12 cellular contexts compared by ENCODE assay signal in the genomic region with DNA sequence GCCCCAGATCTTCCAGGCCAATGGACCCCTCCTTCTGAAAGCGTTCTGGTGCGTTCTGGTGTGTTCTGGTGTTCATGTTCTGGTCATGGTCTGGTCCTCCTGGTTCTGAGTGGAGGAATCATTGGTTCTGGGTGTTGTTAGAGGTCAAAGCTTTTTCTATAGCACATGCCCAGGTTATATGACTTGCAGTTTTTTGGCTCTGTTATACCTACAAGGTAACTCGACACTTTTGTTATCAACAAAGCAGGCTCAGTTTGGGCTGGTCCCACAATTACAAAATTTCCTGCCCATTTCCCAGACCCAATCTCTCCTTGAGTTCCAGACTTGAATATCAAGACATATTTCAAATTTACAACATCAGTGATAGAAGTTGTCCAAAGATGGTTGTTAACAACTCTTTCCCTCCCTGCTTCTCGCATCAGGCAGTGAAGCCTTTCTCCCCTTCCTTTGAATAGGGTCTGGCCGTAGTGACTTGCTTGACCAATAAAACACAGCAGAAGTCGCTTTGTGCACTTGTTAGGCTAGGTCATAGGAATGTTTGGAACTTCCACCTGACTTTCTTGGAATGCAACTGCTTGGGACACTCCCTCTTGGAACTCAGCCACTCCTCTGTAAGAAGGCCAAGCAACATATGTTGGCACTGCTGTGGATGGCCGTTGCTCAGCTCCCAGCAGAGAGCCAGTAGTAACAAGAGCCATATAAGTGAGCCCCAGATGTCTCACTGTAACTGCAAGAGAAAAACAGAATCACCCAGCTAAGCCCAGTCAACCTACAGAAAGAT.
DNase-seq lines count a peak whose midpoint lies in the region; ATAC-seq and TF ChIP-seq lines count a peak whose summit lies in the region.
"Had no signal": no experiment of that assay in that cellular context is flagged by ENCODE, and none has a peak within 500 bp of the region (broad histone marks: within the 10 kb centered on the region; RNA-seq: fewer than 3 reads in every experiment).

No MANE protein-coding gene starts in this region.

- H3K9me3 ChIP-seq in HUES64 (ENCODE audit: insufficient read depth, low read depth, low read length): no peaks in the 10 kb centered on the region
- H3K9me3 ChIP-seq: esophagus muscularis mucosa, testis had no signal

- 87% methylated on average over 6 of the region's 7 CpGs for WGBS in HUES64

- H3K4me3 ChIP-seq in HUES64 (ENCODE audit: low read length): no peak overlapping the region
- H3K4me3 ChIP-seq: esophagus muscularis mucosa, skin epidermis, testis had no signal

- H3K4me1 Mint-ChIP-seq in natural killer cell: peaks cover 13 to 22% of the 10 kb centered on the region in 2 donors

- H3K27me3 ChIP-seq in HUES64 (ENCODE audit: insufficient read depth, low read length): no peaks in the 10 kb centered on the region
- H3K27me3 ChIP-seq: esophagus muscularis mucosa, testis had no signal

- peaks cover 8 to 14% of the 10 kb centered on the region in 2 donors for H3K27me3 Mint-ChIP-seq in natural killer cell (ENCODE audit: low read depth in 2 of 2)

- H3K27ac Mint-ChIP-seq in natural killer cell: no peak overlapping the region

- TF ChIP-seq CTCF in natural killer cell (IDR thresholded peaks at IDR 0.05): no peak

- peak overlapping the region; percentile 31; the same call in 1 of the 2 replicates for H3K27ac ChIP-seq in HUES64 (ENCODE audit: low read depth, low read length)
- H3K27ac ChIP-seq: skin epidermis, testis had no signal

- H3K4me1 ChIP-seq in HUES64 (ENCODE audit: insufficient read depth, low read length): peaks cover 19% of the 10 kb centered on the region
- H3K4me1 ChIP-seq: testis had no signal

- H3K36me3 ChIP-seq in HUES64 (ENCODE audit: insufficient read depth, low read length): no peaks in the 10 kb centered on the region
- H3K36me3 ChIP-seq: esophagus muscularis mucosa had no signal

- no peak overlapping the region for H3K4me3 Mint-ChIP-seq in natural killer cell

- no peaks in the 10 kb centered on the region for H3K9me3 Mint-ChIP-seq in natural killer cell

- no peak for ATAC-seq in natural killer cell

- H3K36me3 Mint-ChIP-seq in natural killer cell: no peaks in the 10 kb centered on the region

- intact Hi-C loops in natural killer cell (cut with micrococcal nuclease): no loop called here

- in situ Hi-C loops in T47D (cut with HindIII; ENCODE audit: low pct_unique_long_range_greater_than_20kb, low sequenced_read_pairs): no loop called here

- peak; percentile 53 for DNase-seq in AG08395 (ENCODE audit: low spot score)
- DNase-seq in T47D (ENCODE audit: low read depth in 1 of 2, low spot score in 1 of 2): peak; percentile 74 to 96
- DNase-seq in kidney tubule cell (ENCODE audit: low spot score): peak; percentile 99
- no peak for DNase-seq in activated T-cell treated with anti-CD3 and anti-CD28 coated beads, Interleukin-2, amount 50 U/mL, for 1 hour
- DNase-seq in natural killer cell: no peak
- no peak for DNase-seq in DMS153 treated with DMSO at 0.1 percent for 48 hours (lab: John Stamatoyannopoulos, UW; ENCODE audit: unreplicated experiment)
- no peak for DNase-seq in putamen (ENCODE audit: low spot score)
- DNase-seq: COR-L47, testis had no signal

- peak overlapping the region; percentile 12; the same call in 1 of the 2 replicates for H3K9ac ChIP-seq in HUES64 (ENCODE audit: low read depth, low read length)

Comparison
In these comparisons a context has a peak if more than half of its experiments do, and no peak if none do; other contexts are left out.
1. DNase-seq: peak in AG08395 (single experiment), T47D (2 of 2) and kidney tubule cell (single experiment); none in activated T-cell treated with anti-CD3 and anti-CD28 coated beads, Interleukin-2, amount 50 U/mL, for 1 hour (single experiment), natural killer cell (single experiment), DMS153 treated with DMSO at 0.1 percent for 48 hours (single experiment) and putamen (single experiment).